12 cellular contexts compared by ENCODE assay signal in the genomic region with DNA sequence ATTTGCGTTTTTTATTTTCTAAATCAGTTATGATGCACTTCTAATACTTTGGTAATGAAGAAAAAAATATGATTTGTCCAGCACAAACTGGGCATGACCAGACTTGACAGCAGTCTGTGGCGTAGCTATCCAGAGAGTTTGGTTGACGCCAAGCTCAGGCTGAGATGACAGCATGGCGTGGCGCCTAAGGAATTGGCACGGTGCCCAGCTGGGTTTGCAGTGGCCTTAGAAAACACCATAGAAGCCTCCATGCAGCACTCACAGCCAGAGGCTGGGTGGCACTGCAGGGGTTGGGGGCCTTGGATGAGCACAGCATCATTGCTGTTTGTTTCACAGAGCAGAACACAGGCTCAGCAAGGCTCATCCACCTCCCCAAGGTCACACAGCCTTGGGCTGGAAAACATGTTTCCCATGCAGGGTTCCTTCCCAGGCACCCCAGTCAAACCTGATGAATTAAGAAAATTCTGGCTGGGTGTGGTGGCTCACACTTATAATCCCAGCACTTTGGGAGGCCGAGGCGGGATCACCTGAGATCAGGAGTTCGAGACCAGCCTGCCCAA.
DNase-seq lines count a peak whose midpoint lies in the region; ATAC-seq and TF ChIP-seq lines count a peak whose summit lies in the region.
"Had no signal": no experiment of that assay in that cellular context is flagged by ENCODE, and none has a peak within 500 bp of the region (broad histone marks: within the 10 kb centered on the region; RNA-seq: fewer than 3 reads in every experiment).

No MANE protein-coding gene starts in this region.

- H2AK5ac ChIP-seq in IMR-90 (ENCODE audit: low read depth, low read length) = no peak overlapping the region

- no peak overlapping the region for H2BK120ac ChIP-seq in IMR-90 (ENCODE audit: low read depth, low read length)

- no peak overlapping the region for H3K14ac ChIP-seq in IMR-90 (replicated peaks; ENCODE audit: low read depth, low read length)

- H3K27ac ChIP-seq in IMR-90 (ENCODE audit: insufficient read depth, low read length) = no peak overlapping the region
- H3K27ac ChIP-seq in mammary epithelial cell (ENCODE audit: insufficient read depth, low read depth, low read length) = no peak overlapping the region
- H3K27ac ChIP-seq: KMS-11, suprapubic skin had no signal

- peak overlapping the region; percentile 37 for H2AK9ac ChIP-seq in IMR-90 (replicated peaks; ENCODE audit: low read depth, low read length, poor library complexity)

- H3K4ac ChIP-seq in IMR-90 (ENCODE audit: low read depth, low read length) = no peak overlapping the region

- no peak overlapping the region for H3K4me3 ChIP-seq in IMR-90 (ENCODE audit: insufficient read depth, low read depth, low read length)
- H3K4me3 ChIP-seq in mammary epithelial cell (replicated peaks in 1 of 3; ENCODE audit: insufficient read depth in 1 of 3, low read depth in 2 of 3, low read length in 3 of 3) = no peak overlapping the region
- H3K4me3 ChIP-seq: suprapubic skin had no signal

- ATAC-seq in IMR-90 (ENCODE audit: low read depth) (no peak), GM19035 (IDR thresholded peaks at IDR 0.05; ENCODE audit: unreplicated experiment) (no peak), HG02798 (IDR thresholded peaks at IDR 0.05; ENCODE audit: poor library complexity, unreplicated experiment) (no peak)
- ATAC-seq: activated CD4-positive, alpha-beta T cell treated with anti-CD3 and anti-CD28 coated beads for 36 hours had no signal

- TF ChIP-seq CTCF in IMR-90 (conservative IDR thresholded peaks at IDR 0.05; ENCODE audit: low read depth, low read length) = no peak
- TF ChIP-seq CTCF in mammary epithelial cell (conservative IDR thresholded peaks at IDR 0.05 in 1 of 2, IDR thresholded peaks at IDR 0.05 in 1 of 2; ENCODE audit: extremely low read depth in 1 of 2, insufficient read depth in 1 of 2, low read depth in 1 of 2, low read length in 2 of 2) = no peak
- TF ChIP-seq CTCF in GM20000 (IDR thresholded peaks at IDR 0.05; ENCODE audit: extremely low read depth, missing control alignments) = no peak

- H3K4me2 ChIP-seq in IMR-90 (ENCODE audit: low read depth, low read length) (no peak overlapping the region), mammary epithelial cell (ENCODE audit: insufficient read depth, low read depth, low read length) (peak overlapping the region; percentile 62)
- H3K4me2 ChIP-seq: KMS-11 had no signal

- H3K9me3 ChIP-seq in IMR-90 (ENCODE audit: control insufficient read depth, insufficient read depth, low read length) (no peaks in the 10 kb centered on the region), mammary epithelial cell (replicated peaks; ENCODE audit: insufficient read depth, low read length) (no peaks in the 10 kb centered on the region)
- H3K9me3 ChIP-seq: suprapubic skin had no signal

- H3K36me3 ChIP-seq in IMR-90 (ENCODE audit: control insufficient read depth, insufficient read depth, low read length) = peaks cover 49% of the 10 kb centered on the region
- H3K36me3 ChIP-seq in mammary epithelial cell (ENCODE audit: insufficient read depth, low read length) = peaks cover 2% of the 10 kb centered on the region

- no peaks in the 10 kb centered on the region; the same call in 1 of the 2 replicates for H4K20me1 ChIP-seq in IMR-90 (ENCODE audit: insufficient read depth, low read length)
- no peaks in the 10 kb centered on the region for H4K20me1 ChIP-seq in mammary epithelial cell (ENCODE audit: insufficient read depth, low read length)

- no TSS peak for BruUV-seq in IMR-90 (replicated peaks; lab: Mats Ljungman, UMichigan)
- no TSS peak for BruUV-seq in mammary epithelial cell (replicated peaks; lab: Mats Ljungman, UMichigan)

- in situ Hi-C loops in IMR-90 (cut with MboI; ENCODE audit: low sequenced_read_pairs) = no loop called here
- in situ Hi-C loops in mammary epithelial cell (cut with MboI; ENCODE audit: low sequenced_read_pairs in 2 of 2) = no loop called here

- no peak overlapping the region for H3K56ac ChIP-seq in IMR-90 (ENCODE audit: extremely low read depth, insufficient read depth, low read length)

- no peaks in the 10 kb centered on the region; a peak in 1 of 4 replicates for H3K79me1 ChIP-seq in IMR-90 (ENCODE audit: low read depth in 1 of 2, low read length in 2 of 2)

- no peak overlapping the region for H3K23ac ChIP-seq in IMR-90 (ENCODE audit: low read depth, low read length)

- H2BK20ac ChIP-seq in IMR-90 (ENCODE audit: low read depth, low read length) = no peak overlapping the region

- WGBS in IMR-90 (ENCODE audit: extremely low coverage in 2 of 2, insufficient read length in 1 of 2), 2 experiments = no CpG with 5 or more reads among the region's 9 CpGs
- WGBS in mammary epithelial cell (ENCODE audit: low coverage, missing lambda C conversion rate) = 12% methylated on average over 7 of the region's 9 CpGs

- H4K8ac ChIP-seq in IMR-90 (ENCODE audit: low read depth in 2 of 2, low read length in 2 of 2) = no peak overlapping the region

- H2BK5ac ChIP-seq in IMR-90 (ENCODE audit: low read depth, low read length, poor library complexity, severe bottlenecking) = no peak overlapping the region

- DNase-seq in IMR-90 (no peak), NCI-H2227 (lab: John Stamatoyannopoulos, UW; ENCODE audit: unreplicated experiment) (peak; percentile 87), mammary epithelial cell (peak; percentile 83), posterior cingulate gyrus (peak; percentile 25 to 92 (median 54)), GM20000 (ENCODE audit: low spot score) (no peak)
- no peak for DNase-seq in activated effector memory CD4-positive, alpha-beta T cell treated with anti-CD3 and anti-CD28 coated beads, Interleukin-2, amount 50 U/mL, for 16 hours
- DNase-seq: activated CD4-positive, alpha-beta T cell treated with anti-CD3 and anti-CD28 coated beads for 36 hours; stimulated activated CD4-positive, alpha-beta T cell treated with anti-CD3 and anti-CD28 coated beads, Interleukin-4, amount 100 ng/mL, for 1 hour had no signal

- H4K91ac ChIP-seq in IMR-90 (ENCODE audit: insufficient read depth, low read depth, low read length) = no peak overlapping the region

- H2AFZ ChIP-seq in IMR-90 (replicated peaks; ENCODE audit: low read length, poor library complexity) (peak overlapping the region; percentile 39), mammary epithelial cell (ENCODE audit: low read depth, low read length) (no peak overlapping the region)

- intact Hi-C loops in IMR-90 (cut with micrococcal nuclease) (no loop called here), mammary epithelial cell (cut with micrococcal nuclease) (loop anchor here (1.0 to 2.0 kb wide), 2 partner anchors 16 to 90 kb away; no protein-coding TSS in a partner anchor), posterior cingulate gyrus (cut with DNase I) (no loop called here)

- H4K5ac ChIP-seq in IMR-90 (ENCODE audit: low read depth, low read length) = no peak overlapping the region

- CTCF ChIA-PET in IMR-90 (lab: Yijun Ruan, JAX) (no interaction called here), mammary epithelial cell (lab: Charles Lee; ENCODE audit: low non-redundant PET) (interaction anchor here (0.6 kb wide), 1 partner anchor 475 kb away, joined by 7 read pairs; no protein-coding TSS in a partner anchor)

- H3K4me1 ChIP-seq in IMR-90 (ENCODE audit: control insufficient read depth, insufficient read depth, low read length) (no peaks in the 10 kb centered on the region), mammary epithelial cell (ENCODE audit: insufficient read depth, low read length) (peaks cover 9% of the 10 kb centered on the region)

- TF ChIP-seq POLR2A in IMR-90 (IDR thresholded peaks at IDR 0.05; ENCODE audit: low read depth, low read length) = no peak

- H3K18ac ChIP-seq in IMR-90 (ENCODE audit: low read depth, low read length) = no peak overlapping the region

- H3K9ac ChIP-seq in IMR-90 (ENCODE audit: low read depth, low read length) = no peak overlapping the region
- H3K9ac ChIP-seq in mammary epithelial cell (ENCODE audit: insufficient read depth, low read length) = no peak overlapping the region
- H3K9ac ChIP-seq: KMS-11 had no signal

- no peaks in the 10 kb centered on the region for H3K79me2 ChIP-seq in mammary epithelial cell (ENCODE audit: insufficient read depth, low read length)

- POLR2A ChIA-PET in IMR-90 (lab: Charles Lee; ENCODE audit: unreplicated experiment) = no interaction called here

- dilution Hi-C loops in IMR-90 (cut with HindIII; ENCODE audit: low sequenced_read_pairs, unreplicated experiment) (no loop called here), mammary epithelial cell (cut with HindIII; ENCODE audit: low sequenced_read_pairs) (no loop called here)

- H3K9me1 ChIP-seq in IMR-90 (ENCODE audit: insufficient read depth, low read length) = no peaks in the 10 kb centered on the region

- H3K27me3 ChIP-seq in IMR-90 (ENCODE audit: control insufficient read depth, insufficient read depth, low read length) (no peaks in the 10 kb centered on the region), mammary epithelial cell (ENCODE audit: insufficient read depth, low read length) (no peaks in the 10 kb centered on the region)
- H3K27me3 ChIP-seq: suprapubic skin had no signal

- TF ChIP-seq RAD21 in IMR-90 (IDR thresholded peaks at IDR 0.05; ENCODE audit: low read length) = no peak

- no peak overlapping the region for H2BK15ac ChIP-seq in IMR-90 (ENCODE audit: low read depth, low read length)

TF ChIP-seq in IMR-90, 13 proteins besides CTCF, POLR2A, EP300 and RAD21 (continues in another document):
- TF ChIP-seq FOS (IDR thresholded peaks at IDR 0.05; ENCODE audit: low read depth, low read length) (no peak), CEBPB (IDR thresholded peaks at IDR 0.05; ENCODE audit: low read depth, low read length) (no peak), SMC3 (IDR thresholded peaks at IDR 0.05; ENCODE audit: low read depth, low read length) (no peak), CHD1 (IDR thresholded peaks at IDR 0.05; ENCODE audit: low read depth, low read length) (no peak), MAZ (IDR thresholded peaks at IDR 0.05; ENCODE audit: borderline replicate concordance, low read depth, low read length) (no peak), NFE2L2 (IDR thresholded peaks at IDR 0.05; ENCODE audit: low read depth, low read length) (no peak), RCOR1 (IDR thresholded peaks at IDR 0.05; ENCODE audit: insufficient replicate concordance, low read length) (no peak), BHLHE40 (IDR thresholded peaks at IDR 0.05; ENCODE audit: low read depth, low read length) (no peak), RFX5 (IDR thresholded peaks at IDR 0.05; ENCODE audit: low read depth, low read length) (no peak)
- TF ChIP-seq, protein P1, sequence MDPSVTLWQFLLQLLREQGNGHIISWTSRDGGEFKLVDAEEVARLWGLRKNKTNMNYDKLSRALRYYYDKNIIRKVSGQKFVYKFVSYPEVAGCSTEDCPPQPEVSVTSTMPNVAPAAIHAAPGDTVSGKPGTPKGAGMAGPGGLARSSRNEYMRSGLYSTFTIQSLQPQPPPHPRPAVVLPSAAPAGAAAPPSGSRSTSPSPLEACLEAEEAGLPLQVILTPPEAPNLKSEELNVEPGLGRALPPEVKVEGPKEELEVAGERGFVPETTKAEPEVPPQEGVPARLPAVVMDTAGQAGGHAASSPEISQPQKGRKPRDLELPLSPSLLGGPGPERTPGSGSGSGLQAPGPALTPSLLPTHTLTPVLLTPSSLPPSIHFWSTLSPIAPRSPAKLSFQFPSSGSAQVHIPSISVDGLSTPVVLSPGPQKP (IDR thresholded peaks at IDR 0.05; ENCODE audit: borderline replicate concordance, low read depth, low read length) = no peak

Comparison
In these comparisons a context has a peak if more than half of its experiments do, and no peak if none do; other contexts are left out.
1. DNase-seq: peak in NCI-H2227 (single experiment), mammary epithelial cell (single experiment) and posterior cingulate gyrus (10 of 10); none in IMR-90 (single experiment), activated effector memory CD4-positive, alpha-beta T cell treated with anti-CD3 and anti-CD28 coated beads, Interleukin-2, amount 50 U/mL, for 16 hours (single experiment) and GM20000 (single experiment).